Comparison of ENCODE assay signal across 22 cellular contexts in the genomic region with DNA sequence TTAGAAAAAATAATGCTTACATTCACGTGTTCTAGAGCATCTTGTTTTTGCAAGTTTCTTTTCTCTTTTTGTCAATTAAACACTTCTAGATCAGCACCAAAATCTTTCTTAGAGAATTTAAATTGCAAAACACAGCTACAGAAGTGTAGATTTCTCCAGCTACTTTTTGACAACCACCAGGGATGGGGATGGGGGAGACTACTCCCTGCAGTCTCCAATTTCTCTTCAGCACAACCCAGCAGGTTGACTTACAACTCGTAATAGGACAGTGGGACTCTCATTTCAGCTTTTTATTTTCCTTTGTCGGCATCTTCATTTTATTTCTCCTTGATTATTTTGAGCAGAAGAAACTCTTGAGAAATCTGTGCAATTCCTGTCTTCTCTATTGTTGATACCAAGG.
"Had no signal": no experiment of that assay in that cellular context is flagged by ENCODE, and none has a peak within 500 bp of the region (broad histone marks: within the 10 kb centered on the region; RNA-seq: fewer than 3 reads in every experiment).

No MANE protein-coding gene starts in this region.

- H3K27me3 Mint-ChIP-seq: activated CD4-positive, alpha-beta memory T cell treated with anti-CD3 and anti-CD28 coated beads for 36 hours; activated naive CD8-positive, alpha-beta T cell; activated T-helper 17 cell treated with anti-CD3 and anti-CD28 coated beads, Interleukin-2, amount 50 U/mL, for 72 hours had no signal

- H3K4me2 ChIP-seq: PC-9 had no signal

- H2AFZ ChIP-seq: PC-9 had no signal

- H3K27ac Mint-ChIP-seq: activated CD4-positive, alpha-beta memory T cell treated with anti-CD3 and anti-CD28 coated beads for 36 hours; activated naive CD4-positive, alpha-beta T cell treated with anti-CD3 and anti-CD28 coated beads for 36 hours; activated naive CD8-positive, alpha-beta T cell; activated T-helper 17 cell treated with anti-CD3 and anti-CD28 coated beads, Interleukin-2, amount 50 U/mL, for 72 hours; brain; T-helper 1 cell treated with Interleukin-12 subunit alpha and Interleukin-12 subunit beta and Interleukin-4 antibody, amounts not matched to agents 30 μg/mL and 1 μg/mL, for 36 hours had no signal

- DNase-seq: activated CD4-positive, alpha-beta memory T cell treated with anti-CD3 and anti-CD28 coated beads for 36 hours; activated CD4-positive, alpha-beta T cell treated with anti-CD3 and anti-CD28 coated beads for 48 hours; activated CD4-positive, CD25-positive, alpha-beta regulatory T cell treated with anti-CD3 and anti-CD28 coated beads, Interleukin-2, amount 50 U/mL, for 72 hours; activated CD8-positive, alpha-beta memory T cell treated with anti-CD3 and anti-CD28 coated beads for 24 hours; activated gamma-delta T cell; activated naive CD4-positive, alpha-beta T cell treated with anti-CD3 and anti-CD28 coated beads for 36 hours; activated T-cell treated with anti-CD3 and anti-CD28 coated beads for 4 hours; activated T-cell treated with anti-CD3 and anti-CD28 coated beads, Interleukin-2, amount 50 U/mL, for 48 hours; amygdala; MM.1S; NCI-H1105; NCI-H1436 treated with DMSO at 0.1 percent for 48 hours; NCI-H187; NCI-H2081; NCI-H524; PC-9; SHP77 treated with DMSO at 0.1 percent for 48 hours had no signal

- H3K4me3 ChIP-seq: cardiac muscle cell, PC-9 had no signal

- H3K27ac ChIP-seq: cardiac muscle cell, PC-9 had no signal

- H3K4me1 Mint-ChIP-seq: activated T-helper 17 cell treated with anti-CD3 and anti-CD28 coated beads, Interleukin-2, amount 50 U/mL, for 72 hours had no signal

- H3K36me3 Mint-ChIP-seq: activated CD4-positive, alpha-beta memory T cell treated with anti-CD3 and anti-CD28 coated beads for 36 hours; activated naive CD8-positive, alpha-beta T cell; brain had no signal

- ATAC-seq: activated T-helper 17 cell treated with anti-CD3 and anti-CD28 coated beads, Interleukin-2, amount 50 U/mL, for 72 hours had no signal

- H3K4me3 Mint-ChIP-seq: activated CD4-positive, alpha-beta memory T cell treated with anti-CD3 and anti-CD28 coated beads for 36 hours; activated naive CD4-positive, alpha-beta T cell treated with anti-CD3 and anti-CD28 coated beads for 36 hours; activated naive CD8-positive, alpha-beta T cell; activated T-helper 17 cell treated with anti-CD3 and anti-CD28 coated beads, Interleukin-2, amount 50 U/mL, for 72 hours; brain; T-helper 1 cell treated with Interleukin-12 subunit alpha and Interleukin-12 subunit beta and Interleukin-4 antibody, amounts not matched to agents 30 μg/mL and 1 μg/mL, for 36 hours had no signal

- H3K27me3 ChIP-seq: cardiac muscle cell had no signal

- H3K36me3 ChIP-seq: cardiac muscle cell had no signal
